ENCODE assay signal across 8 cellular contexts in genomic region chr11:76782526-76783293, GRCh38. TPM values are rescaled to one million over a fixed set of nuclear protein-coding genes. Genes with fewer than 3 reads are reported as not detected.
DNase-seq lines count a peak whose midpoint lies in the region; ATAC-seq and TF ChIP-seq lines count a peak whose summit lies in the region.

No MANE protein-coding gene starts in this region.

- H3K4me1 Mint-ChIP-seq in activated CD4-positive, alpha-beta T cell treated with anti-CD3 and anti-CD28 coated beads, Interleukin-2, amount 10 ng/mL, durations not matched to agents 7 days and 5 days: peaks cover 19% of the 10 kb centered on the region

- POLR2A ChIA-PET in activated CD4-positive, alpha-beta T cell treated with anti-CD3 and anti-CD28 coated beads, Interleukin-2, amount 10 ng/mL, durations not matched to agents 7 days and 5 days (lab: Charles Lee): interaction anchor here (0.5 to 0.7 kb wide), 2 partner anchors 21 to 236 kb away, joined by 3 to 4 read pairs; no protein-coding TSS in a partner anchor

- peak overlapping the region; percentile 68 to 99 (median 96) for H3K27ac ChIP-seq in skin epidermis

- CTCF ChIA-PET in activated CD4-positive, alpha-beta T cell treated with anti-CD3 and anti-CD28 coated beads, Interleukin-2, amount 10 ng/mL, durations not matched to agents 7 days and 5 days (lab: Charles Lee): interaction anchor here (1.1 kb wide), 1 partner anchor 16 kb away, joined by 4 read pairs; no protein-coding TSS in a partner anchor

- peak; percentile 65 for DNase-seq in activated CD4-positive, alpha-beta T cell treated with anti-CD3 and anti-CD28 coated beads, Interleukin-2, amount 10 ng/mL, durations not matched to agents 7 days and 5 days
- no peak for DNase-seq in activated CD4-positive, alpha-beta T cell treated with anti-CD3 and anti-CD28 coated beads for 4 hours
- DNase-seq in NCI-H1092 treated with DMSO at 0.1 percent for 48 hours (lab: John Stamatoyannopoulos, UW) (peak; percentile 78), cerebellum (ENCODE audit: low spot score) (peak; percentile 66), iris pigment epithelial cell (ENCODE audit: low read depth) (peak; percentile 98)

- H3K27me3 Mint-ChIP-seq in activated CD4-positive, alpha-beta T cell treated with anti-CD3 and anti-CD28 coated beads, Interleukin-2, amount 10 ng/mL, durations not matched to agents 7 days and 5 days: peaks cover 50% of the 10 kb centered on the region

- ATAC-seq in SK-N-SH treated with all-trans-retinoic acid at 6 μM for 48 hours (peak; percentile 78), HG02981 (IDR thresholded peaks at IDR 0.05; ENCODE audit: unreplicated experiment) (no peak)

- peak overlapping the region; percentile 77 for H3K27ac Mint-ChIP-seq in activated CD4-positive, alpha-beta T cell treated with anti-CD3 and anti-CD28 coated beads, Interleukin-2, amount 10 ng/mL, durations not matched to agents 7 days and 5 days

- H3K4me3 ChIP-seq in skin epidermis: peak overlapping the region; percentile 53 to 81 (median 69)

- peak overlapping the region; percentile 73 for H3K4me3 Mint-ChIP-seq in activated CD4-positive, alpha-beta T cell treated with anti-CD3 and anti-CD28 coated beads, Interleukin-2, amount 10 ng/mL, durations not matched to agents 7 days and 5 days

- peaks cover 3% of the 10 kb centered on the region for H3K9me3 Mint-ChIP-seq in activated CD4-positive, alpha-beta T cell treated with anti-CD3 and anti-CD28 coated beads, Interleukin-2, amount 10 ng/mL, durations not matched to agents 7 days and 5 days

- H3K36me3 Mint-ChIP-seq in activated CD4-positive, alpha-beta T cell treated with anti-CD3 and anti-CD28 coated beads, Interleukin-2, amount 10 ng/mL, durations not matched to agents 7 days and 5 days (ENCODE audit: low read depth): no peaks in the 10 kb centered on the region

TF ChIP-seq in SK-N-SH treated with all-trans-retinoic acid at 6 μM for 48 hours, 23 proteins besides CTCF, POLR2A, EP300 and RAD21:
- TF ChIP-seq TCF4 (CRISPR knock-in tag; IDR thresholded peaks at IDR 0.05; ENCODE audit: borderline replicate concordance) (peak; percentile 85), ZNF70 (CRISPR knock-in tag; IDR thresholded peaks at IDR 0.05) (no peak), SNAI2 (CRISPR knock-in tag; IDR thresholded peaks at IDR 0.05) (no peak), PATZ1 (CRISPR knock-in tag; IDR thresholded peaks at IDR 0.05; ENCODE audit: borderline replicate concordance) (peak; percentile 34; the same call in 1 of the 2 replicates), ZNF8 (CRISPR knock-in tag; IDR thresholded peaks at IDR 0.05) (0 out of 2 replicates have a peak, but pooled peaks have one; percentile 29), OSR1 (CRISPR knock-in tag; IDR thresholded peaks at IDR 0.05) (no peak)

RNA-seq across cellular contexts. Expression of gene TSKU, which starts 0.4 kb away (rescaled TPM):
- total RNA-seq in activated CD4-positive, alpha-beta T cell treated with anti-CD3 and anti-CD28 coated beads, Interleukin-2, amount 10 ng/mL, durations not matched to agents 7 days and 5 days: 1 to 10 TPM in 1 of 2 experiments, under 1 TPM in 1; 0.99 to 1.3 TPM
- 6.7 TPM for total RNA-seq in cerebellum

Comparison
In these comparisons a context has a peak if more than half of its experiments do, and no peak if none do; other contexts are left out.
1. DNase-seq: peak in activated CD4-positive, alpha-beta T cell treated with anti-CD3 and anti-CD28 coated beads, Interleukin-2, amount 10 ng/mL, durations not matched to agents 7 days and 5 days (single experiment), NCI-H1092 treated with DMSO at 0.1 percent for 48 hours (single experiment), cerebellum (single experiment) and iris pigment epithelial cell (single experiment); none in activated CD4-positive, alpha-beta T cell treated with anti-CD3 and anti-CD28 coated beads for 4 hours (0 of 2).